14 cellular contexts compared by ENCODE assay signal in genomic region chr14:61638595-61639391, GRCh38.
"Had no signal": no experiment of that assay in that cellular context is flagged by ENCODE, and none has a peak within 500 bp of the region (broad histone marks: within the 10 kb centered on the region; RNA-seq: fewer than 3 reads in every experiment).

No MANE protein-coding gene starts in this region.

- H3K4me3 ChIP-seq: tibial artery had no signal

- H3K27ac ChIP-seq: epithelial cell of prostate, neutrophil, tibial artery had no signal

- H3K27ac Mint-ChIP-seq: brain had no signal

- H3K27me3 Mint-ChIP-seq: activated naive CD8-positive, alpha-beta T cell treated with anti-CD3 and anti-CD28 coated beads for 36 hours; brain; naive thymus-derived CD8-positive, alpha-beta T cell had no signal

- H3K9me3 Mint-ChIP-seq: naive thymus-derived CD8-positive, alpha-beta T cell had no signal

- DNase-seq: activated CD4-positive, alpha-beta T cell treated with anti-CD3 and anti-CD28 coated beads, Interleukin-2, amount 50 U/mL, for 1 hour; activated CD8-positive, alpha-beta memory T cell treated with anti-CD3 and anti-CD28 coated beads for 24 hours; activated gamma-delta T cell treated with Interleukin-2 at 50 U/mL for 16 hours; activated naive CD8-positive, alpha-beta T cell treated with anti-CD3 and anti-CD28 coated beads for 36 hours; dermis blood vessel endothelial cell; islet precursor cell; naive thymus-derived CD8-positive, alpha-beta T cell; stimulated activated CD4-positive, alpha-beta T cell treated with anti-CD3 and anti-CD28 coated beads, Interleukin-2, amount 100 ng/mL, for 48 hours; stimulated activated naive CD4-positive, alpha-beta T cell; tibial artery had no signal

- H3K9me3 ChIP-seq: neutrophil, tibial artery had no signal

- ATAC-seq: left lobe of liver; naive thymus-derived CD8-positive, alpha-beta T cell had no signal

- H3K4me1 Mint-ChIP-seq: brain had no signal

- H3K27me3 ChIP-seq: neutrophil, tibial artery had no signal

- H3K36me3 ChIP-seq: neutrophil, tibial artery had no signal

- H3K4me3 Mint-ChIP-seq: activated naive CD8-positive, alpha-beta T cell treated with anti-CD3 and anti-CD28 coated beads for 36 hours; brain; naive thymus-derived CD8-positive, alpha-beta T cell had no signal

- H3K36me3 Mint-ChIP-seq: brain had no signal
